Comparison of ENCODE assay signal across 8 cellular contexts in the genomic region with DNA sequence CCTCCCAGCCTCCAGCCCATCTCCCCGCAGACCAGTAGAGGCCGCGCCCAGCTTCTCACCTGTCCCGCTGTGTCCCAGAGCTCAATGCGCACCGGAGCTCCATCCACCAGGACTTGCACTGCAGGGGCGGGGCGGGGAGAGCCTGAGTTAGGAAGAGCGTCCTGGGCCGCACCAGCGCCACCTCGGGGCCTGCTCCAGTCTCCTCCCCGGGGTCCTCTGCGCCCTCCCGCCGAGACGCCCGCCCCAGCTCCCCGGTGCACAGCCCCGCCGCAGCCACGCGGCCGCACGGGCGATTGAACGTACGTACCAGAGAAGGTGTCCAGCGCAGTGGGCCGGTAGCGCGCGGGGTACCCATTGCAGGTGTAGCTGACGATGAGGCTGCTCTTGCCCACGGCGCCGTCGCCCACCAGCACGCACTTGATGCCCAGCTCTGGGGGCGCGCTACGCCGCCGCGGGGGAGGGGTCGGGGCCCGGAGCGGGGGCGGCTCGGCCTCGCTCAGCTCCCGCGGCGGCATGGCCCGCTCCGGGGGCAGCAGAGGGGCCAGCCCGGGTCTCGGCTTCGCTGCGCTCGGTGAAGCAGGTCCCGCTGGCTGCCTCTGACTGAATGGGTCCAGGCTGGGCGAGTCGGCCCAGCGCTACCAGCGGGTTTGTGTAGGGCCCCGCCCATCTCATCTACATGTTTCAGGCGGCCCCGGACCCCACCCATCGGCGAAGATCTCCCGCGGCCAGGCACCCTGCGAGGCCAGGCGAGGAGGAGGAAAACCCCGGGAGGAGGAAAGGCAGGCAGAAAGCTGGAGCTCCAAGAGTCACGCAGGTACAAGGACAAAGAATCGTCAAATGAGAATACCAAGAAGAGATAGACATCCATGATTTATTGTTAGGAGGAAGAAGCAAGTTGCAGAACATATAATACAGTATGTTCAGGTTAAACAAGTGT.
DNase-seq lines count a peak whose midpoint lies in the region; TF ChIP-seq lines count a peak whose summit lies in the region.

A gene with protein sequence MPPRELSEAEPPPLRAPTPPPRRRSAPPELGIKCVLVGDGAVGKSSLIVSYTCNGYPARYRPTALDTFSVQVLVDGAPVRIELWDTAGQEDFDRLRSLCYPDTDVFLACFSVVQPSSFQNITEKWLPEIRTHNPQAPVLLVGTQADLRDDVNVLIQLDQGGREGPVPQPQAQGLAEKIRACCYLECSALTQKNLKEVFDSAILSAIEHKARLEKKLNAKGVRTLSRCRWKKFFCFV (minus strand): TSS at position 610 of the 937 bp plus-strand sequence. CDS start 95 bp downstream, at position 515.

- H3K36me3 Mint-ChIP-seq in T-helper 2 cell treated with Interferon-gamma antibody and Interleukin-4, amounts not matched to agents 5 μg/mL and 100 μg/mL, for 36 hours (ENCODE audit: low read depth), result no peaks in the 10 kb centered on the region

- no peaks in the 10 kb centered on the region for H3K9me3 Mint-ChIP-seq in T-helper 2 cell treated with Interferon-gamma antibody and Interleukin-4, amounts not matched to agents 5 μg/mL and 100 μg/mL, for 36 hours

- peaks cover 10% of the 10 kb centered on the region for H3K4me1 Mint-ChIP-seq in T-helper 2 cell treated with Interferon-gamma antibody and Interleukin-4, amounts not matched to agents 5 μg/mL and 100 μg/mL, for 36 hours (ENCODE audit: low read depth)

- H3K4me3 ChIP-seq in HFF-Myc (replicated peaks; ENCODE audit: low read depth, low read length), result peak within 1 kb of the TSS; percentile 48
- peak within 1 kb of the TSS; percentile 35 to 51 for H3K4me3 ChIP-seq in cardiac fibroblast (replicated peaks in 1 of 2; ENCODE audit: low read depth in 2 of 2, low read length in 2 of 2)

- peak within 1 kb of the TSS; percentile 86 for H3K4me3 Mint-ChIP-seq in T-helper 2 cell treated with Interferon-gamma antibody and Interleukin-4, amounts not matched to agents 5 μg/mL and 100 μg/mL, for 36 hours

- peak; percentile 81 for DNase-seq in GM10266 (ENCODE audit: extremely low spot score)
- no peak for DNase-seq in HFF-Myc (ENCODE audit: extremely low read depth, low read depth)
- DNase-seq in NCI-H1105 treated with DMSO at 0.1 percent for 48 hours (lab: John Stamatoyannopoulos, UW), result peak; percentile 25
- DNase-seq in T-helper 2 cell treated with Interferon-gamma antibody and Interleukin-4, amounts not matched to agents 5 μg/mL and 100 μg/mL, for 36 hours (ENCODE audit: low spot score), result peak; percentile 67
- peak; percentile 35 to 46 for DNase-seq in cardiac fibroblast (ENCODE audit: low read depth in 2 of 2)
- peak; percentile 95 for DNase-seq in left kidney (ENCODE audit: low read depth, low spot score)
- peak; percentile 48 to 52 for DNase-seq in stimulated activated CD4-positive, alpha-beta T cell treated with anti-CD3 and anti-CD28 coated beads, Interleukin-4, amount 100 ng/mL, for 4 hours
- DNase-seq in GOT3 (lab: John Stamatoyannopoulos, UW), result no peak

- H3K27me3 Mint-ChIP-seq in T-helper 2 cell treated with Interferon-gamma antibody and Interleukin-4, amounts not matched to agents 5 μg/mL and 100 μg/mL, for 36 hours (ENCODE audit: low read depth), result peaks cover 18% of the 10 kb centered on the region

- peak within 1 kb of the TSS; percentile 6 for H3K27ac Mint-ChIP-seq in T-helper 2 cell treated with Interferon-gamma antibody and Interleukin-4, amounts not matched to agents 5 μg/mL and 100 μg/mL, for 36 hours

- peak; percentile 50 for TF ChIP-seq CTCF in GM10266 (IDR thresholded peaks at IDR 0.05; ENCODE audit: control insufficient read depth, insufficient read depth, low read depth, missing control alignments)
- peak; percentile 30 for TF ChIP-seq CTCF in HFF-Myc (IDR thresholded peaks at IDR 0.05; ENCODE audit: low read depth, low read length, missing control alignments)
- no peak for TF ChIP-seq CTCF in cardiac fibroblast (IDR thresholded peaks at IDR 0.05; ENCODE audit: low read depth, low read length)

Comparison
In these comparisons a context has a peak if more than half of its experiments do, and no peak if none do; other contexts are left out.
1. DNase-seq: peak in GM10266 (single experiment), NCI-H1105 treated with DMSO at 0.1 percent for 48 hours (single experiment), T-helper 2 cell treated with Interferon-gamma antibody and Interleukin-4, amounts not matched to agents 5 μg/mL and 100 μg/mL, for 36 hours (single experiment), cardiac fibroblast (2 of 2), left kidney (single experiment) and stimulated activated CD4-positive, alpha-beta T cell treated with anti-CD3 and anti-CD28 coated beads, Interleukin-4, amount 100 ng/mL, for 4 hours (2 of 2); none in HFF-Myc (single experiment) and GOT3 (single experiment).